ENCODE assay signal across 17 cellular contexts in genomic region chr5:172235827-172236749, GRCh38. TPM values are rescaled to one million over a fixed set of nuclear protein-coding genes. Genes with fewer than 3 reads are reported as not detected.
DNase-seq lines count a peak whose midpoint lies in the region; ATAC-seq and TF ChIP-seq lines count a peak whose summit lies in the region.
"Had no signal": no experiment of that assay in that cellular context is flagged by ENCODE, and none has a peak within 500 bp of the region (broad histone marks: within the 10 kb centered on the region; RNA-seq: fewer than 3 reads in every experiment).

No MANE protein-coding gene starts in this region.

- H3K27me3 Mint-ChIP-seq in Caco-2 (ENCODE audit: insufficient read depth, unreplicated experiment) (no peaks in the 10 kb centered on the region), brain (no peaks in the 10 kb centered on the region)

- H3K27ac Mint-ChIP-seq in Caco-2 (ENCODE audit: unreplicated experiment) (peak overlapping the region; percentile 70), brain (peak overlapping the region in 3 of 5 experiments; percentile 6 to 61 (median 45))

- no peak for TF ChIP-seq RAD21 in Ishikawa (IDR thresholded peaks at IDR 0.05; ENCODE audit: low read depth)

- peaks cover 56% of the 10 kb centered on the region for H3K4me1 ChIP-seq in Caco-2
- peaks cover 32% of the 10 kb centered on the region for H3K4me1 ChIP-seq in mucosa of descending colon (ENCODE audit: low read depth)
- H3K4me1 ChIP-seq in vagina: no peaks in the 10 kb centered on the region
- H3K4me1 ChIP-seq in left ventricle myocardium inferior: peaks cover 24% of the 10 kb centered on the region

- H3K4me3 Mint-ChIP-seq in Caco-2 (ENCODE audit: unreplicated experiment) (peak overlapping the region; percentile 55), brain (no peak overlapping the region)

- peaks cover 53% of the 10 kb centered on the region for H3K4me1 Mint-ChIP-seq in Caco-2 (ENCODE audit: low read depth, unreplicated experiment)
- H3K4me1 Mint-ChIP-seq in brain: peaks cover 37% of the 10 kb centered on the region

- H3K4me3 ChIP-seq in Caco-2 (ENCODE audit: low read depth, low read length): no peak overlapping the region
- no peak overlapping the region for H3K4me3 ChIP-seq in mucosa of descending colon
- H3K4me3 ChIP-seq in vagina: no peak overlapping the region
- H3K4me3 ChIP-seq in left ventricle myocardium inferior: no peak overlapping the region
- H3K4me3 ChIP-seq: adrenal gland, lower lobe of right lung had no signal

- in situ Hi-C loops in KBM-7 (cut with MboI; ENCODE audit: low pct_unique_long_range_greater_than_20kb, low sequenced_read_pairs): no loop called here

- H3K27me3 ChIP-seq in Caco-2 (replicated peaks; ENCODE audit: control insufficient read depth, insufficient read depth, low read length) (no peaks in the 10 kb centered on the region), vagina (no peaks in the 10 kb centered on the region), left ventricle myocardium inferior (ENCODE audit: low read depth) (no peaks in the 10 kb centered on the region)
- H3K27me3 ChIP-seq: adrenal gland had no signal

- CTCF ChIA-PET in Caco-2 (lab: Charles Lee): interaction anchor here (0.5 to 1.3 kb wide), 2 partner anchors 47 to 350 kb away, joined by 4 read pairs; partner anchors contain the start of gene UBTD2

- TF ChIP-seq EP300 in Ishikawa (IDR thresholded peaks at IDR 0.05; ENCODE audit: borderline replicate concordance): no peak

- no peak for TF ChIP-seq CTCF in Caco-2 (IDR thresholded peaks at IDR 0.05; ENCODE audit: insufficient read depth in 1 of 2, low read depth in 1 of 2, low read length in 1 of 2, severe bottlenecking in 1 of 2, unreplicated experiment in 1 of 2)
- TF ChIP-seq CTCF in brain (conservative IDR thresholded peaks at IDR 0.05): no peak
- no peak for TF ChIP-seq CTCF in mucosa of descending colon (IDR thresholded peaks at IDR 0.05)
- no peak for TF ChIP-seq CTCF in vagina (IDR thresholded peaks at IDR 0.05)
- no peak for TF ChIP-seq CTCF in left ventricle myocardium inferior (IDR thresholded peaks at IDR 0.05; ENCODE audit: borderline replicate concordance)

- H3K9me3 ChIP-seq in Caco-2 (no peaks in the 10 kb centered on the region), mucosa of descending colon (no peaks in the 10 kb centered on the region), vagina (no peaks in the 10 kb centered on the region), left ventricle myocardium inferior (replicated peaks) (no peaks in the 10 kb centered on the region)
- H3K9me3 ChIP-seq: adrenal gland, lower lobe of right lung had no signal

- DNase-seq in Caco-2 (no peak), mucosa of descending colon (peak in 1 of 3 donors; percentile 87), KBM-7 (no peak), vagina (ENCODE audit: extremely low spot score in 2 of 2) (no peak), left ventricle myocardium inferior (no peak)
- DNase-seq in central memory CD4-positive, alpha-beta T cell: no peak
- DNase-seq: adrenal gland; effector CD8-positive, alpha-beta T cell; H7; lower lobe of right lung; stimulated activated CD4-positive, alpha-beta T cell treated with anti-CD3 and anti-CD28 coated beads, Interleukin-1b, Interleukin-23, amount 100 ng/mL, for 48 hours; stimulated activated naive CD8-positive, alpha-beta T cell treated with anti-CD3 and anti-CD28 coated beads, Interleukin-15, Interleukin-2, amounts not matched to agents 100 U/mL and 50 U/mL, for 24 hours had no signal

- H3K36me3 Mint-ChIP-seq in Caco-2 (ENCODE audit: insufficient read depth, unreplicated experiment): peaks cover 34% of the 10 kb centered on the region
- peaks cover 49% of the 10 kb centered on the region for H3K36me3 Mint-ChIP-seq in brain

- intact Hi-C loops in Caco-2 (cut with micrococcal nuclease; ENCODE audit: unreplicated experiment): loop anchor here (1.0 to 2.0 kb wide), 2 partner anchors 47 to 48 kb away; partner anchors contain the start of genes STK10 and UBTD2
- intact Hi-C loops in mucosa of descending colon (cut with DNase I, micrococcal nuclease): no loop called here
- intact Hi-C loops in vagina (cut with DNase I): no loop called here
- intact Hi-C loops in left ventricle myocardium inferior (cut with micrococcal nuclease): no loop called here

- POLR2A ChIA-PET in Caco-2 (lab: Charles Lee): no interaction called here

- TF ChIP-seq POLR2A in vagina (IDR thresholded peaks at IDR 0.05): no peak

- ATAC-seq in mucosa of descending colon: peak; percentile 79
- ATAC-seq: lower lobe of right lung; Panc1; stimulated activated naive CD8-positive, alpha-beta T cell treated with anti-CD3 and anti-CD28 coated beads, Interleukin-15, Interleukin-2, amounts not matched to agents 100 U/mL and 50 U/mL, for 24 hours had no signal

- H3K9me3 Mint-ChIP-seq in Caco-2 (ENCODE audit: unreplicated experiment) (no peaks in the 10 kb centered on the region), brain (peaks cover 0 to 4% (median 0%) of the 10 kb centered on the region in 5 experiments)

- H3K36me3 ChIP-seq in Caco-2 (ENCODE audit: control insufficient read depth, insufficient read depth, low read length): peaks cover 1% of the 10 kb centered on the region
- no peaks in the 10 kb centered on the region for H3K36me3 ChIP-seq in mucosa of descending colon (ENCODE audit: low read depth)
- H3K36me3 ChIP-seq in vagina: no peaks in the 10 kb centered on the region
- H3K36me3 ChIP-seq in left ventricle myocardium inferior: peaks cover 31% of the 10 kb centered on the region

- BruUV-seq in Caco-2 (replicated peaks; lab: Mats Ljungman, UMichigan): no TSS peak

- H3K27ac ChIP-seq in vagina (no peak overlapping the region), left ventricle myocardium inferior (replicated peaks) (no peak overlapping the region)
- H3K27ac ChIP-seq: adrenal gland, C4-2B, lower lobe of right lung, parathyroid adenoma had no signal

TF ChIP-seq in Ishikawa, 13 proteins besides CTCF, POLR2A, EP300 and RAD21:
- no peak for TF ChIP-seq TAF1 (IDR thresholded peaks at IDR 0.05; ENCODE audit: low read depth)
- peak; percentile 11; the same call in 1 of the 2 replicates for TF ChIP-seq NFIC (IDR thresholded peaks at IDR 0.05)
- TF ChIP-seq MAX (IDR thresholded peaks at IDR 0.05): no peak
- TF ChIP-seq USF1 (IDR thresholded peaks at IDR 0.05): no peak
- no peak for TF ChIP-seq REST (IDR thresholded peaks at IDR 0.05; ENCODE audit: low read depth)

RNA-seq across cellular contexts. Expression of gene EFCAB9, which starts 42.1 kb away (rescaled TPM):
- not detected in 2 replicates for total RNA-seq in Caco-2 (2022)
- polyA plus RNA-seq in brain (ENCODE audit: insufficient read depth, low read depth, low replicate concordance): not detected
- total RNA-seq in mucosa of descending colon: not detected
- not detected for total RNA-seq in vagina
- not detected for total RNA-seq in left ventricle myocardium inferior
- total RNA-seq: adrenal gland, H7, lower lobe of right lung had no signal
- polyA plus RNA-seq: adrenal gland had no signal

RNA-seq across cellular contexts. Expression of gene UBTD2, which starts 47.5 kb away (rescaled TPM):
- total RNA-seq in Caco-2 (2022): 32.4 and 33.2 TPM in 2 replicates
- polyA plus RNA-seq in brain (ENCODE audit: insufficient read depth, low read depth, low replicate concordance): 11.3 TPM
- total RNA-seq in mucosa of descending colon: 10 to 100 TPM; 18.3 to 22.2 (median 20.0) TPM
- total RNA-seq in vagina: 22.8 TPM
- 7.6 TPM for total RNA-seq in left ventricle myocardium inferior

RNA-seq across cellular contexts. Expression of gene STK10, which starts 48.1 kb away (rescaled TPM):
- total RNA-seq in Caco-2 (2022) (10.3 and 15.6 TPM in 2 replicates), mucosa of descending colon (10 to 100 TPM; 22.7 to 36.3 (median 29.9) TPM), vagina (33.9 TPM), left ventricle myocardium inferior (5.3 TPM)
- polyA plus RNA-seq in brain (ENCODE audit: insufficient read depth, low read depth, low replicate concordance): 5.1 TPM
